ENCODE assay signal across 8 cellular contexts in genomic region chr7:30469303-30469702, GRCh38. TPM values are rescaled to one million over a fixed set of nuclear protein-coding genes. Genes with fewer than 3 reads are reported as not detected.
DNase-seq lines count a peak whose midpoint lies in the region; ATAC-seq and TF ChIP-seq lines count a peak whose summit lies in the region.

No MANE protein-coding gene starts in this region.

- DNase-seq in DMS 273 (lab: John Stamatoyannopoulos, UW; ENCODE audit: unreplicated experiment), result peak; percentile 98
- DNase-seq in NCI-H460 (ENCODE audit: extremely low read depth, low read depth), result peak; percentile 74
- peak; percentile 85 for DNase-seq in lung (ENCODE audit: low spot score)
- peak; percentile 53 to 69 for DNase-seq in tibial nerve (ENCODE audit: low spot score in 2 of 2)
- DNase-seq in activated T-cell treated with anti-CD3 and anti-CD28 coated beads, Interleukin-2, amount 50 U/mL, for 4 hours, result no peak
- DNase-seq in SKM-1 treated with dmso at 0.1 percent for 144 hours (lab: John Stamatoyannopoulos, UW; ENCODE audit: unreplicated experiment), result no peak

- no peak for TF ChIP-seq POLR2A in tibial nerve (IDR thresholded peaks at IDR 0.05)

- no peaks in the 10 kb centered on the region for H3K9me3 Mint-ChIP-seq in activated T-cell treated with anti-CD3 and anti-CD28 coated beads, Interleukin-2, amount 50 U/mL, for 4 hours

- H3K36me3 Mint-ChIP-seq in activated T-cell treated with anti-CD3 and anti-CD28 coated beads, Interleukin-2, amount 50 U/mL, for 4 hours (ENCODE audit: insufficient read depth), result peaks cover 16% of the 10 kb centered on the region

- 8% methylated on average over 5 of the region's 5 CpGs for WGBS in ectodermal cell, 2 experiments
- 13 to 23% methylated on average over 5 of the region's 5 CpGs for WGBS in lung, 2 donors
- WGBS in tibial nerve, 2 donors, result 10 to 19% methylated on average over 5 of the region's 5 CpGs

- H3K4me1 Mint-ChIP-seq in activated T-cell treated with anti-CD3 and anti-CD28 coated beads, Interleukin-2, amount 50 U/mL, for 4 hours (ENCODE audit: low read depth), result peaks cover 73% of the 10 kb centered on the region

- peak; percentile 71 to 95 for TF ChIP-seq EP300 in tibial nerve (IDR thresholded peaks at IDR 0.05)

- H3K36me3 ChIP-seq in ectodermal cell (ENCODE audit: control insufficient read depth, insufficient read depth, low read length), result no peaks in the 10 kb centered on the region
- no peaks in the 10 kb centered on the region for H3K36me3 ChIP-seq in lung (ENCODE audit: control insufficient read depth in 2 of 2, insufficient read depth in 2 of 2, low read length in 2 of 2)
- H3K36me3 ChIP-seq in tibial nerve, result no peaks in the 10 kb centered on the region

- no peaks in the 10 kb centered on the region for H3K27me3 Mint-ChIP-seq in activated T-cell treated with anti-CD3 and anti-CD28 coated beads, Interleukin-2, amount 50 U/mL, for 4 hours (ENCODE audit: low read depth)

- H3K4me1 ChIP-seq in ectodermal cell (ENCODE audit: control insufficient read depth, insufficient read depth, low read length) (peaks cover 12% of the 10 kb centered on the region), lung (ENCODE audit: control insufficient read depth in 2 of 2, insufficient read depth in 2 of 2, low read length in 2 of 2) (peaks cover 48 to 67% of the 10 kb centered on the region in 2 donors), tibial nerve (peaks cover 0 to 98% (median 80%) of the 10 kb centered on the region in 4 donors)

- H3K4me3 ChIP-seq in ectodermal cell (ENCODE audit: insufficient read depth, low read depth, low read length), result no peak overlapping the region
- no peak overlapping the region for H3K4me3 ChIP-seq in lung
- H3K4me3 ChIP-seq in tibial nerve, result peak overlapping the region in 1 of 4 donors; percentile 24

- peak overlapping the region; percentile 38 for H3K27ac ChIP-seq in ectodermal cell (ENCODE audit: insufficient read depth, low read depth, low read length, poor library complexity, severe bottlenecking)
- peak overlapping the region; percentile 92 to 95 for H3K27ac ChIP-seq in lung (ENCODE audit: low read depth in 1 of 2, low read length in 1 of 2)
- H3K27ac ChIP-seq in tibial nerve, result peak overlapping the region; percentile 65 to 97 (median 82)

- ATAC-seq in lung (ENCODE audit: insufficient read depth, low FRiP score) (peak; percentile 86), GM19463 (IDR thresholded peaks at IDR 0.05; ENCODE audit: unreplicated experiment) (no peak)
- no peak for ATAC-seq in activated T-cell treated with anti-CD3 and anti-CD28 coated beads, Interleukin-2, amount 50 U/mL, for 4 hours

- H3K9me3 ChIP-seq in ectodermal cell (ENCODE audit: control insufficient read depth, low read length) (no peaks in the 10 kb centered on the region), lung (ENCODE audit: control insufficient read depth in 2 of 2, insufficient read depth in 1 of 2, low read length in 1 of 2) (no peaks in the 10 kb centered on the region), tibial nerve (no peaks in the 10 kb centered on the region)

- H3K4me3 Mint-ChIP-seq in activated T-cell treated with anti-CD3 and anti-CD28 coated beads, Interleukin-2, amount 50 U/mL, for 4 hours, result no peak overlapping the region

- TF ChIP-seq CTCF in lung (IDR thresholded peaks at IDR 0.05; ENCODE audit: control extremely low read depth, extremely low read depth) (peak; percentile 26), tibial nerve (IDR thresholded peaks at IDR 0.05) (peak in 4 of 5 experiments; percentile 23 to 56 (median 40))

- H3K27me3 ChIP-seq in ectodermal cell (ENCODE audit: control insufficient read depth, insufficient read depth, low read length, poor library complexity, severe bottlenecking) (no peaks in the 10 kb centered on the region), lung (ENCODE audit: control insufficient read depth, insufficient read depth) (no peaks in the 10 kb centered on the region), tibial nerve (no peaks in the 10 kb centered on the region)

RNA-seq across cellular contexts. Expression of gene NOD1, which starts 9.3 kb away (rescaled TPM):
- 5.0 and 7.7 TPM in 2 replicates for total RNA-seq in NCI-H460 (2014; rRNA removed; shearing (Covaris generic))
- 21.1 and 22.2 TPM in 2 replicates for polyA plus RNA-seq in NCI-H460 (2014; cell fraction: nucleus; rRNA removed)
- polyA plus RNA-seq in ectodermal cell (2013, experiment 1 of 4), result 9.1 TPM
- polyA plus RNA-seq in ectodermal cell (2013, experiment 2 of 4), result 9.9 TPM
- 7.7 TPM for polyA plus RNA-seq in ectodermal cell (2013, experiment 3 of 4)
- 7.9 TPM for polyA plus RNA-seq in ectodermal cell (2013, experiment 4 of 4)
- 10 to 100 TPM; 22.0 to 46.1 TPM for total RNA-seq in lung
- polyA plus RNA-seq in lung, result 10 to 100 TPM; 11.5 to 21.0 TPM
- total RNA-seq in tibial nerve, result 10 to 100 TPM; 14.9 to 50.4 (median 31.8) TPM
- total RNA-seq in activated T-cell treated with anti-CD3 and anti-CD28 coated beads, Interleukin-2, amount 50 U/mL, for 4 hours, result 1 to 10 TPM; 4.1 to 5.4 (median 4.6) TPM

RNA-seq across cellular contexts. Expression of gene GGCT, which starts 35.3 kb away (rescaled TPM):
- total RNA-seq in NCI-H460 (2014; rRNA removed; shearing (Covaris generic)), result 93.6 and 98.2 TPM in 2 replicates
- polyA plus RNA-seq in NCI-H460 (2014; cell fraction: nucleus; rRNA removed), result 89.8 and 125 TPM in 2 replicates
- 127 TPM for polyA plus RNA-seq in ectodermal cell (2013, experiment 1 of 4)
- polyA plus RNA-seq in ectodermal cell (2013, experiment 2 of 4), result 121 TPM
- 85.4 TPM for polyA plus RNA-seq in ectodermal cell (2013, experiment 3 of 4)
- polyA plus RNA-seq in ectodermal cell (2013, experiment 4 of 4), result 86.6 TPM
- total RNA-seq in lung (10 to 100 TPM; 33.1 to 38.1 TPM), tibial nerve (10 to 100 TPM; 12.2 to 39.6 (median 29.6) TPM)
- polyA plus RNA-seq in lung, result 10 to 100 TPM; 45.0 to 90.1 TPM
- total RNA-seq in activated T-cell treated with anti-CD3 and anti-CD28 coated beads, Interleukin-2, amount 50 U/mL, for 4 hours, result 10 to 100 TPM; 66.0 to 75.5 (median 67.5) TPM

Comparison
In these comparisons a context has a peak if more than half of its experiments do, and no peak if none do; other contexts are left out.
1. DNase-seq: peak in DMS 273 (single experiment), NCI-H460 (single experiment), lung (single experiment) and tibial nerve (2 of 2); none in activated T-cell treated with anti-CD3 and anti-CD28 coated beads, Interleukin-2, amount 50 U/mL, for 4 hours (single experiment) and SKM-1 treated with dmso at 0.1 percent for 144 hours (single experiment).
2. H3K27ac ChIP-seq: peak in every context shown above with its lines; median percentile 94 in lung; 82 in tibial nerve; 38 in ectodermal cell.